ENCODE assay signal across 8 cellular contexts in the genomic region with DNA sequence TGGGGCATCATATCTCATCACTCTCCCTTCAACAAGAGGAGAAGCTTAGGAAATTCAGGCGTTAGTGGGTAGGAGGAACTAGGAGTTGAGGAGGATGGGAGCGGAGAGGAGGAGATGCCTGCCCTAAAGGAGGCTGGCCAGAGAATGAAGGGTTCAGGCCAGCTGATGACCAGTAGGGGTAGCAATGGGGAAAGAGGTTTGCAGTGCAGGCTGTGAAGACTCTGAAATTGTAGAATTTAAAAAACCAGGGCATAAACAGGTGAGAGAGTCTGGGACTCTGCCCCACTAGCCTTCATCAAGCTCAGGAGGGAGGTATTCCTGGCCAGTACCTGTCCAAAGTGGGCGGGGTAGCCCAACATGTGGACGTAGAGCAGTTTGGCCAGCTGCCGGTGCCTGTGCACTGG. TPM values are rescaled to one million over a fixed set of nuclear protein-coding genes. Genes with fewer than 3 reads are reported as not detected.
A peak's percentile ranks its signal among the peaks of the same experiment; 100 is the strongest.
DNase-seq lines count a peak whose midpoint lies in the region; ATAC-seq lines count a peak whose summit lies in the region.

No MANE protein-coding gene starts in this region.

- H3K4me3 Mint-ChIP-seq in activated naive CD8-positive, alpha-beta T cell: peak overlapping the region; percentile 99
- H3K4me3 Mint-ChIP-seq in stimulated activated naive B cell treated with anti-CD40 and anti-IgM and Interleukin-4, amounts not matched to agents 10 μg/mL and 1 μg/mL and 100 μg/mL, for 72 hours: peak overlapping the region; percentile 96 to 98

- peaks cover 35% of the 10 kb centered on the region for H3K4me1 Mint-ChIP-seq in activated naive CD8-positive, alpha-beta T cell (ENCODE audit: low read depth)
- peaks cover 35 to 37% of the 10 kb centered on the region in 2 donors for H3K4me1 Mint-ChIP-seq in stimulated activated naive B cell treated with anti-CD40 and anti-IgM and Interleukin-4, amounts not matched to agents 10 μg/mL and 1 μg/mL and 100 μg/mL, for 72 hours

- H3K9me3 Mint-ChIP-seq in activated naive CD8-positive, alpha-beta T cell (ENCODE audit: low read depth): no peaks in the 10 kb centered on the region
- H3K9me3 Mint-ChIP-seq in stimulated activated naive B cell treated with anti-CD40 and anti-IgM and Interleukin-4, amounts not matched to agents 10 μg/mL and 1 μg/mL and 100 μg/mL, for 72 hours: no peaks in the 10 kb centered on the region

- DNase-seq in G401 (ENCODE audit: low spot score) (peak; percentile 55), NCI-H1930 (lab: John Stamatoyannopoulos, UW) (no peak), HuH-7 (ENCODE audit: low spot score) (no peak)
- no peak for DNase-seq in stimulated activated naive B cell treated with anti-CD40 and anti-IgM and Interleukin-4, amounts not matched to agents 10 μg/mL and 1 μg/mL and 100 μg/mL, for 72 hours

- peak overlapping the region; percentile 96 for H3K27ac Mint-ChIP-seq in activated naive CD8-positive, alpha-beta T cell
- peak overlapping the region; percentile 98 for H3K27ac Mint-ChIP-seq in stimulated activated naive B cell treated with anti-CD40 and anti-IgM and Interleukin-4, amounts not matched to agents 10 μg/mL and 1 μg/mL and 100 μg/mL, for 72 hours

- in situ Hi-C loops in G401 (cut with HindIII; ENCODE audit: low sequenced_read_pairs): no loop called here

- H3K27me3 Mint-ChIP-seq in activated naive CD8-positive, alpha-beta T cell: no peaks in the 10 kb centered on the region
- H3K27me3 Mint-ChIP-seq in stimulated activated naive B cell treated with anti-CD40 and anti-IgM and Interleukin-4, amounts not matched to agents 10 μg/mL and 1 μg/mL and 100 μg/mL, for 72 hours: peaks cover 5 to 8% of the 10 kb centered on the region in 2 donors

- H3K4me3 ChIP-seq in iPS-11a (ENCODE audit: low read depth, low read length): peak overlapping the region; percentile 83

- ATAC-seq in HG02759 (IDR thresholded peaks at IDR 0.05; ENCODE audit: unreplicated experiment) (peak; percentile 6), GM18907 (IDR thresholded peaks at IDR 0.05; ENCODE audit: unreplicated experiment) (no peak)
- peak in 1 of 2 donors; percentile 12 for ATAC-seq in stimulated activated naive B cell treated with anti-CD40 and anti-IgM and Interleukin-4, amounts not matched to agents 10 μg/mL and 1 μg/mL and 100 μg/mL, for 72 hours (replicated peaks)

- peaks cover 4% of the 10 kb centered on the region for H3K36me3 Mint-ChIP-seq in activated naive CD8-positive, alpha-beta T cell
- peaks cover 24 to 30% of the 10 kb centered on the region in 2 donors for H3K36me3 Mint-ChIP-seq in stimulated activated naive B cell treated with anti-CD40 and anti-IgM and Interleukin-4, amounts not matched to agents 10 μg/mL and 1 μg/mL and 100 μg/mL, for 72 hours

RNA-seq across cellular contexts. Expression of gene AP1G2, which starts 0.8 kb away (rescaled TPM):
- 37.0 and 38.9 TPM in 2 replicates for total RNA-seq in G401 (2014; rRNA removed; shearing (Covaris generic))

RNA-seq across cellular contexts. Expression of gene THTPA, which starts 10.7 kb away (rescaled TPM):
- 12.9 and 22.2 TPM in 2 replicates for total RNA-seq in G401 (2014; rRNA removed; shearing (Covaris generic))

RNA-seq across cellular contexts. Expression of gene JPH4, which starts 11.8 kb away (rescaled TPM):
- not detected in 2 replicates for total RNA-seq in G401 (2014; rRNA removed; shearing (Covaris generic))

RNA-seq across cellular contexts. Expression of gene ZFHX2, which starts 15.2 kb away (rescaled TPM):
- under 0.01 and 0.03 TPM in 2 replicates for total RNA-seq in G401 (2014; rRNA removed; shearing (Covaris generic))
